Comparison of ENCODE assay signal across 25 cellular contexts in genomic region chr6:44271914-44272313, GRCh38. TPM values are rescaled to one million over a fixed set of nuclear protein-coding genes. Genes with fewer than 3 reads are reported as not detected.
DNase-seq lines count a peak whose midpoint lies in the region; ATAC-seq lines count a peak whose summit lies in the region.
"Had no signal": no experiment of that assay in that cellular context is flagged by ENCODE, and none has a peak within 500 bp of the region (broad histone marks: within the 10 kb centered on the region; RNA-seq: fewer than 3 reads in every experiment).

No MANE protein-coding gene starts in this region.

- peaks cover 22% of the 10 kb centered on the region for H3K4me1 Mint-ChIP-seq in activated naive CD8-positive, alpha-beta T cell (ENCODE audit: low read depth)
- H3K4me1 Mint-ChIP-seq in activated naive CD8-positive, alpha-beta T cell treated with anti-CD3 and anti-CD28 coated beads for 36 hours, result peaks cover 16% of the 10 kb centered on the region
- peaks cover 9 to 18% of the 10 kb centered on the region in 2 donors for H3K4me1 Mint-ChIP-seq in natural killer cell treated with Interleukin-12 subunit alpha and Interleukin-12 subunit beta and Interleukin-15 and Interleukin-18, amount 100 ng/mL, for 72 hours (ENCODE audit: low read depth in 2 of 2)

- DNase-seq in activated naive CD8-positive, alpha-beta T cell treated with anti-CD3 and anti-CD28 coated beads for 36 hours, result no peak
- DNase-seq in cerebellar cortex (ENCODE audit: low spot score) (peak; percentile 75), SIG-M5 (lab: John Stamatoyannopoulos, UW) (no peak), NCI-H1417 (lab: John Stamatoyannopoulos, UW) (no peak)
- no peak for DNase-seq in natural killer cell treated with Interleukin-12 subunit alpha and Interleukin-12 subunit beta and Interleukin-15 and Interleukin-18, amount 100 ng/mL, for 72 hours (ENCODE audit: low spot score)
- DNase-seq: activated CD4-positive, alpha-beta T cell treated with anti-CD3 and anti-CD28 coated beads, Interleukin-2, amount 10 ng/mL, durations not matched to agents 7 days and 5 days; activated naive CD8-positive, alpha-beta T cell treated with anti-CD3 and anti-CD28 coated beads, Interleukin-2, amount 50 U/mL, for 24 hours; brain microvascular endothelial cell; cortex of kidney; mesendoderm; NCI-H510A; Peyer's patch; stimulated activated CD4-positive, alpha-beta T cell treated with anti-CD3 and anti-CD28 coated beads, Interleukin-2, amount 100 ng/mL, for 48 hours; thyroid gland had no signal

- H3K36me3 Mint-ChIP-seq in activated naive CD8-positive, alpha-beta T cell, result no peaks in the 10 kb centered on the region
- no peaks in the 10 kb centered on the region for H3K36me3 Mint-ChIP-seq in activated naive CD8-positive, alpha-beta T cell treated with anti-CD3 and anti-CD28 coated beads for 36 hours
- H3K36me3 Mint-ChIP-seq in natural killer cell treated with Interleukin-12 subunit alpha and Interleukin-12 subunit beta and Interleukin-15 and Interleukin-18, amount 100 ng/mL, for 72 hours, result no peaks in the 10 kb centered on the region

- H3K27me3 Mint-ChIP-seq in activated naive CD8-positive, alpha-beta T cell, result peaks cover 25% of the 10 kb centered on the region
- peaks cover 62% of the 10 kb centered on the region for H3K27me3 Mint-ChIP-seq in activated naive CD8-positive, alpha-beta T cell treated with anti-CD3 and anti-CD28 coated beads for 36 hours
- peaks cover 42 to 47% of the 10 kb centered on the region in 2 donors for H3K27me3 Mint-ChIP-seq in natural killer cell treated with Interleukin-12 subunit alpha and Interleukin-12 subunit beta and Interleukin-15 and Interleukin-18, amount 100 ng/mL, for 72 hours

- H3K27ac Mint-ChIP-seq in activated naive CD8-positive, alpha-beta T cell, result peak overlapping the region; percentile 16
- H3K27ac Mint-ChIP-seq in activated naive CD8-positive, alpha-beta T cell treated with anti-CD3 and anti-CD28 coated beads for 36 hours, result no peak overlapping the region
- H3K27ac Mint-ChIP-seq in natural killer cell treated with Interleukin-12 subunit alpha and Interleukin-12 subunit beta and Interleukin-15 and Interleukin-18, amount 100 ng/mL, for 72 hours, result no peak overlapping the region
- H3K27ac Mint-ChIP-seq: activated CD4-positive, alpha-beta T cell treated with anti-CD3 and anti-CD28 coated beads, Interleukin-2, amount 10 ng/mL, durations not matched to agents 7 days and 5 days; activated naive CD8-positive, alpha-beta T cell treated with anti-CD3 and anti-CD28 coated beads, Interleukin-2, amount 50 U/mL, for 24 hours; activated T-helper 2 cell treated with anti-CD3 and anti-CD28 coated beads, Interferon-gamma antibody, Interleukin-2, Interleukin-4, amounts not matched to agents 10 μg/mL and 5 μg/mL and 100 μg/mL, durations not matched to agents 14 hours and 24 hours and 36 hours; T-helper 1 cell treated with Interleukin-12 subunit alpha and Interleukin-12 subunit beta and Interleukin-4 antibody, amounts not matched to agents 30 μg/mL and 1 μg/mL, for 36 hours had no signal

- no peak for ATAC-seq in natural killer cell treated with Interleukin-12 subunit alpha and Interleukin-12 subunit beta and Interleukin-15 and Interleukin-18, amount 100 ng/mL, for 72 hours
- ATAC-seq in GM21360 (IDR thresholded peaks at IDR 0.05; ENCODE audit: unreplicated experiment) (no peak), GM18519 (IDR thresholded peaks at IDR 0.05; ENCODE audit: low FRiP score, unreplicated experiment) (no peak)
- ATAC-seq: A549; activated naive CD8-positive, alpha-beta T cell treated with anti-CD3 and anti-CD28 coated beads, Interleukin-2, amount 50 U/mL, for 24 hours had no signal

- no peaks in the 10 kb centered on the region for H3K9me3 Mint-ChIP-seq in activated naive CD8-positive, alpha-beta T cell (ENCODE audit: low read depth)
- H3K9me3 Mint-ChIP-seq in activated naive CD8-positive, alpha-beta T cell treated with anti-CD3 and anti-CD28 coated beads for 36 hours, result no peaks in the 10 kb centered on the region
- no peaks in the 10 kb centered on the region for H3K9me3 Mint-ChIP-seq in natural killer cell treated with Interleukin-12 subunit alpha and Interleukin-12 subunit beta and Interleukin-15 and Interleukin-18, amount 100 ng/mL, for 72 hours
- H3K9me3 Mint-ChIP-seq: activated CD4-positive, alpha-beta T cell treated with anti-CD3 and anti-CD28 coated beads, Interleukin-2, amount 10 ng/mL, durations not matched to agents 7 days and 5 days; activated naive CD8-positive, alpha-beta T cell treated with anti-CD3 and anti-CD28 coated beads, Interleukin-2, amount 50 U/mL, for 24 hours; activated T-helper 2 cell treated with anti-CD3 and anti-CD28 coated beads, Interferon-gamma antibody, Interleukin-2, Interleukin-4, amounts not matched to agents 10 μg/mL and 5 μg/mL and 100 μg/mL, durations not matched to agents 14 hours and 24 hours and 36 hours; T-helper 1 cell treated with Interleukin-12 subunit alpha and Interleukin-12 subunit beta and Interleukin-4 antibody, amounts not matched to agents 30 μg/mL and 1 μg/mL, for 36 hours had no signal

- peak overlapping the region; percentile 70 for H3K4me3 Mint-ChIP-seq in activated naive CD8-positive, alpha-beta T cell
- no peak overlapping the region for H3K4me3 Mint-ChIP-seq in activated naive CD8-positive, alpha-beta T cell treated with anti-CD3 and anti-CD28 coated beads for 36 hours
- H3K4me3 Mint-ChIP-seq in natural killer cell treated with Interleukin-12 subunit alpha and Interleukin-12 subunit beta and Interleukin-15 and Interleukin-18, amount 100 ng/mL, for 72 hours, result peak overlapping the region; percentile 30

RNA-seq across cellular contexts. Expression of gene TMEM151B, which starts 1.7 kb away (rescaled TPM):
- total RNA-seq in activated naive CD8-positive, alpha-beta T cell treated with anti-CD3 and anti-CD28 coated beads for 36 hours, result not detected
- total RNA-seq in natural killer cell treated with Interleukin-12 subunit alpha and Interleukin-12 subunit beta and Interleukin-15 and Interleukin-18, amount 100 ng/mL, for 72 hours, result not detected
- total RNA-seq: activated CD4-positive, alpha-beta T cell treated with anti-CD3 and anti-CD28 coated beads, Interleukin-2, amount 10 ng/mL, durations not matched to agents 7 days and 5 days; activated T-helper 2 cell treated with anti-CD3 and anti-CD28 coated beads, Interferon-gamma antibody, Interleukin-2, Interleukin-4, amounts not matched to agents 10 μg/mL and 5 μg/mL and 100 μg/mL, durations not matched to agents 14 hours and 24 hours and 36 hours; glomerular endothelial cell; MCF 10A; renal cortical epithelial cell; SJSA1; smooth muscle cell; thyroid gland had no signal

RNA-seq across cellular contexts. Expression of gene NFKBIE, which starts 6.6 kb away (rescaled TPM):
- 10 to 100 TPM; 22.7 to 24.8 TPM for total RNA-seq in activated naive CD8-positive, alpha-beta T cell treated with anti-CD3 and anti-CD28 coated beads for 36 hours
- 10 to 100 TPM; 24.1 to 26.1 TPM for total RNA-seq in natural killer cell treated with Interleukin-12 subunit alpha and Interleukin-12 subunit beta and Interleukin-15 and Interleukin-18, amount 100 ng/mL, for 72 hours

RNA-seq across cellular contexts. Expression of gene SLC35B2, which starts 14.6 kb away (rescaled TPM):
- 10 to 100 TPM; 22.8 to 24.9 TPM for total RNA-seq in activated naive CD8-positive, alpha-beta T cell treated with anti-CD3 and anti-CD28 coated beads for 36 hours
- total RNA-seq in natural killer cell treated with Interleukin-12 subunit alpha and Interleukin-12 subunit beta and Interleukin-15 and Interleukin-18, amount 100 ng/mL, for 72 hours, result 10 to 100 TPM; 34.6 to 39.4 TPM

RNA-seq across cellular contexts. Expression of gene HSP90AB1, which starts 25.0 kb away (rescaled TPM):
- total RNA-seq in activated naive CD8-positive, alpha-beta T cell treated with anti-CD3 and anti-CD28 coated beads for 36 hours, result 1,000 to 10,000 TPM; 2,498 to 2,524 TPM
- 1,000 to 10,000 TPM; 1,035 to 1,696 TPM for total RNA-seq in natural killer cell treated with Interleukin-12 subunit alpha and Interleukin-12 subunit beta and Interleukin-15 and Interleukin-18, amount 100 ng/mL, for 72 hours

RNA-seq across cellular contexts. Expression of gene AARS2, which starts 41.2 kb away (rescaled TPM):
- 10 to 100 TPM; 20.5 to 22.0 TPM for total RNA-seq in activated naive CD8-positive, alpha-beta T cell treated with anti-CD3 and anti-CD28 coated beads for 36 hours
- total RNA-seq in natural killer cell treated with Interleukin-12 subunit alpha and Interleukin-12 subunit beta and Interleukin-15 and Interleukin-18, amount 100 ng/mL, for 72 hours, result 10 to 100 TPM; 19.3 to 32.6 TPM
